Comparison of ENCODE assay signal across 2 cellular contexts in genomic region chr20:46703435-46703834, GRCh38.
TF ChIP-seq lines count a peak whose summit lies in the region.

No MANE protein-coding gene starts in this region.

TF ChIP-seq in HepG2, 621 proteins besides CTCF, POLR2A, EP300 and RAD21 (continues in another document):
- TF ChIP-seq ETV6 (CRISPR knock-in tag; conservative IDR thresholded peaks at IDR 0.05) (no peak), ATF2 (CRISPR knock-in tag; IDR thresholded peaks at IDR 0.05) (no peak), ZZZ3 (CRISPR knock-in tag; IDR thresholded peaks at IDR 0.05; ENCODE audit: borderline replicate concordance) (no peak), ZNF10 (CRISPR knock-in tag; IDR thresholded peaks at IDR 0.05; ENCODE audit: borderline replicate concordance, low read depth) (no peak), ZNF674 (CRISPR knock-in tag; IDR thresholded peaks at IDR 0.05; ENCODE audit: low read depth) (no peak), FUBP1 (CRISPR knock-in tag; IDR thresholded peaks at IDR 0.05; ENCODE audit: borderline replicate concordance) (no peak), RBM22 (optimal IDR thresholded peaks at IDR 0.05; ENCODE audit: low read length) (no peak), ZBTB7B (CRISPR knock-in tag; IDR thresholded peaks at IDR 0.05) (no peak), ZNF788 (CRISPR knock-in tag; IDR thresholded peaks at IDR 0.05; ENCODE audit: borderline replicate concordance) (no peak), ZFP1 (CRISPR knock-in tag; IDR thresholded peaks at IDR 0.05) (no peak), SAP130 (CRISPR knock-in tag; IDR thresholded peaks at IDR 0.05; ENCODE audit: low read depth) (0 out of 2 replicates have a peak, but pooled peaks have one; percentile 25), FOSL2 (CRISPR knock-in tag; IDR thresholded peaks at IDR 0.05) (no peak), GTF3A (CRISPR knock-in tag; conservative IDR thresholded peaks at IDR 0.05) (no peak), SNAPC5 (CRISPR knock-in tag; IDR thresholded peaks at IDR 0.05; ENCODE audit: borderline replicate concordance) (no peak), NR2C2 (CRISPR knock-in tag; IDR thresholded peaks at IDR 0.05; ENCODE audit: borderline replicate concordance) (no peak), ZNF512B (CRISPR knock-in tag; IDR thresholded peaks at IDR 0.05; ENCODE audit: borderline replicate concordance) (no peak), RXRB (CRISPR knock-in tag; IDR thresholded peaks at IDR 0.05; ENCODE audit: borderline replicate concordance) (peak; percentile 46; the same call in 1 of the 2 replicates), JUND (CRISPR knock-in tag; IDR thresholded peaks at IDR 0.05) (no peak), ATF1 (CRISPR knock-in tag; IDR thresholded peaks at IDR 0.05) (peak; percentile 51; the same call in 1 of the 2 replicates), CREB1 (IDR thresholded peaks at IDR 0.05) (peak; percentile 71; the same call in 1 of the 2 replicates), CREB1 (CRISPR knock-in tag; IDR thresholded peaks at IDR 0.05) (peak; percentile 85), ZMYM2 (CRISPR knock-in tag; IDR thresholded peaks at IDR 0.05) (no peak), ZNF282 (IDR thresholded peaks at IDR 0.05; ENCODE audit: partially characterized antibody) (no peak), ELF3 (CRISPR knock-in tag; IDR thresholded peaks at IDR 0.05) (peak; percentile 47; the same call in 1 of the 2 replicates), ZNF784 (CRISPR knock-in tag; IDR thresholded peaks at IDR 0.05; ENCODE audit: borderline replicate concordance) (0 out of 2 replicates have a peak, but pooled peaks have one; percentile 55), SRSF1 (optimal IDR thresholded peaks at IDR 0.05; ENCODE audit: low read depth, low read length) (no peak), RFX5 (IDR thresholded peaks at IDR 0.05; ENCODE audit: low read depth, low read length) (peak; percentile 57; the same call in 1 of the 2 replicates), CREM (IDR thresholded peaks at IDR 0.05) (peak; percentile 56; the same call in 1 of the 2 replicates), CREM (CRISPR knock-in tag; IDR thresholded peaks at IDR 0.05) (no peak), GABPB1 (CRISPR knock-in tag; IDR thresholded peaks at IDR 0.05) (peak; percentile 30; the same call in 1 of the 2 replicates), ASH2L (IDR thresholded peaks at IDR 0.05; ENCODE audit: insufficient read length, low read depth, low read length) (peak; percentile 27), RFXANK (CRISPR knock-in tag; IDR thresholded peaks at IDR 0.05) (no peak)

TF ChIP-seq in GM12891, 5 proteins besides CTCF, POLR2A, EP300 and RAD21:
- no peak for TF ChIP-seq POLR2AphosphoS5 (IDR thresholded peaks at IDR 0.05; ENCODE audit: low read depth, low read length)
- no peak for TF ChIP-seq PAX5 (IDR thresholded peaks at IDR 0.05; ENCODE audit: insufficient read depth, low read length, severe bottlenecking)
- no peak for TF ChIP-seq SPI1 (IDR thresholded peaks at IDR 0.05; ENCODE audit: low read depth, low read length)
- TF ChIP-seq POU2F2 (IDR thresholded peaks at IDR 0.05; ENCODE audit: low read depth, low read length), result no peak
- TF ChIP-seq TAF1 (IDR thresholded peaks at IDR 0.05; ENCODE audit: low read depth, low read length), result no peak
